Comparison of ENCODE assay signal across 1 cellular context in the genomic region with DNA sequence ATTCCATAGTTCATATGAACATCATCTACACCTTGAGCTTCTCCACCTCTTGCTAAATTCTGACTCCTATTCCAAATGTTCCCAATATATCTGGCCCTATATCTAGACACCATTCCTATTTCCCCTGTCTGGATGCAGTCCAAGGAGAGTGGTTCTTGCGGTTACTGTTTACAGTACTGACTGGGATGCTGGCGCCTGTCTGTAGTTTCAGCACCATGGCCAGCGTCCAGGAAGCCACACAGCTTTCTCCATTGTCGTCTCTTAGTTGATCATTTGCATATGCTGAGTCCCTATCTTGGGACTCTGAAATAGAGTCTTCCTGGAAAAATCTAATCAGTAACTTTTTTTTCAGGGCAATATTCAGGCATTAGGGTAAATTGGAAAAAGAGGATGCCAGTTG.
TF ChIP-seq lines count a peak whose summit lies in the region.

No MANE protein-coding gene starts in this region.

TF ChIP-seq in K562, 482 proteins besides CTCF, POLR2A, EP300 and RAD21 (continues in another document):
- TF ChIP-seq YY1 (IDR thresholded peaks at IDR 0.05; ENCODE audit: borderline replicate concordance in 1 of 3, control insufficient read depth in 1 of 3, extremely low read depth in 1 of 3, insufficient read depth in 3 of 3, insufficient read length in 1 of 3, insufficient replicate concordance in 2 of 3, low read depth in 1 of 3, low read length in 2 of 3) (peak in 1 of 3 experiments; percentile 13), ESRRA (IDR thresholded peaks at IDR 0.05; ENCODE audit: borderline replicate concordance, low read depth) (peak; percentile 68; the same call in 1 of the 2 replicates), XRCC5 (IDR thresholded peaks at IDR 0.05; ENCODE audit: low read depth, low read length) (0 out of 2 replicates have a peak, but pooled peaks have one; percentile 45), MIER1 (IDR thresholded peaks at IDR 0.05; ENCODE audit: low read depth) (peak; percentile 97), BCLAF1 (IDR thresholded peaks at IDR 0.05; ENCODE audit: borderline replicate concordance in 1 of 2, control insufficient read depth in 1 of 2, low read depth in 2 of 2, low read length in 1 of 2) (no peak), ZNF79 (CRISPR knock-in tag; IDR thresholded peaks at IDR 0.05; ENCODE audit: low read depth) (no peak), ZNF311 (CRISPR knock-in tag; IDR thresholded peaks at IDR 0.05) (0 out of 2 replicates have a peak, but pooled peaks have one; percentile 35), SRSF3 (IDR thresholded peaks at IDR 0.05; ENCODE audit: insufficient read depth, low read length) (no peak), ZNF263 (CRISPR knock-in tag; IDR thresholded peaks at IDR 0.05; ENCODE audit: borderline replicate concordance) (peak; percentile 44; the same call in 1 of the 2 replicates), ELF1 (tag; IDR thresholded peaks at IDR 0.05) (peak; percentile 48; the same call in 1 of the 2 replicates), RBM15 (IDR thresholded peaks at IDR 0.05; ENCODE audit: insufficient read depth, low read length) (no peak), HDAC1 (IDR thresholded peaks at IDR 0.05) (no peak), DMBX1 (CRISPR knock-in tag; IDR thresholded peaks at IDR 0.05; ENCODE audit: borderline replicate concordance) (peak; percentile 70; the same call in 1 of the 2 replicates), CBFB (CRISPR knock-in tag; IDR thresholded peaks at IDR 0.05) (0 out of 2 replicates have a peak, but pooled peaks have one; percentile 57), IRF1 (CRISPR knock-in tag; IDR thresholded peaks at IDR 0.05; ENCODE audit: borderline replicate concordance) (no peak), RCOR1 (IDR thresholded peaks at IDR 0.05; ENCODE audit: borderline replicate concordance in 1 of 2, low read depth in 2 of 2, low read length in 2 of 2) (peak in 1 of 2 experiments; percentile 87; a peak in 2 of 4 replicates), ELK3 (CRISPR knock-in tag; IDR thresholded peaks at IDR 0.05) (no peak), CXXC5 (CRISPR knock-in tag; IDR thresholded peaks at IDR 0.05) (peak; percentile 50; the same call in 1 of the 2 replicates), ZNF175 (CRISPR knock-in tag; IDR thresholded peaks at IDR 0.05; ENCODE audit: low read depth) (0 out of 2 replicates have a peak, but pooled peaks have one; percentile 47), CREM (IDR thresholded peaks at IDR 0.05; ENCODE audit: low read depth) (peak; percentile 47), ETS2 (tag; IDR thresholded peaks at IDR 0.05; ENCODE audit: borderline replicate concordance, poor library complexity, severe bottlenecking) (no peak), DDX20 (tag; IDR thresholded peaks at IDR 0.05; ENCODE audit: low read depth) (0 out of 2 replicates have a peak, but pooled peaks have one; percentile 31), RBBP5 (IDR thresholded peaks at IDR 0.05; ENCODE audit: borderline replicate concordance, insufficient read depth, low read length, poor library complexity, severe bottlenecking) (no peak), PRMT5 (CRISPR knock-in tag; IDR thresholded peaks at IDR 0.05) (peak; percentile 50; the same call in 1 of the 2 replicates), ZNF644 (tag; IDR thresholded peaks at IDR 0.05; ENCODE audit: low read depth) (peak; percentile 79), ARID4B (CRISPR knock-in tag; IDR thresholded peaks at IDR 0.05) (peak; percentile 48; the same call in 1 of the 2 replicates), BACH1 (tag; IDR thresholded peaks at IDR 0.05) (peak; percentile 44; the same call in 1 of the 2 replicates), JUND (IDR thresholded peaks at IDR 0.05; ENCODE audit: borderline replicate concordance, low read depth, low read length) (no peak), JUND (tag; IDR thresholded peaks at IDR 0.05; ENCODE audit: borderline replicate concordance, low read depth, low read length) (peak; percentile 40; the same call in 1 of the 3 replicates), ZNF766 (CRISPR knock-in tag; conservative IDR thresholded peaks at IDR 0.05) (peak; percentile 87), ZKSCAN1 (IDR thresholded peaks at IDR 0.05; ENCODE audit: low read depth, low read length) (no peak), NFIC (IDR thresholded peaks at IDR 0.05) (peak; percentile 75), SMAD4 (CRISPR knock-in tag; conservative IDR thresholded peaks at IDR 0.05) (0 out of 2 replicates have a peak, but pooled peaks have one; percentile 49)
- TF ChIP-seq, protein P1, sequence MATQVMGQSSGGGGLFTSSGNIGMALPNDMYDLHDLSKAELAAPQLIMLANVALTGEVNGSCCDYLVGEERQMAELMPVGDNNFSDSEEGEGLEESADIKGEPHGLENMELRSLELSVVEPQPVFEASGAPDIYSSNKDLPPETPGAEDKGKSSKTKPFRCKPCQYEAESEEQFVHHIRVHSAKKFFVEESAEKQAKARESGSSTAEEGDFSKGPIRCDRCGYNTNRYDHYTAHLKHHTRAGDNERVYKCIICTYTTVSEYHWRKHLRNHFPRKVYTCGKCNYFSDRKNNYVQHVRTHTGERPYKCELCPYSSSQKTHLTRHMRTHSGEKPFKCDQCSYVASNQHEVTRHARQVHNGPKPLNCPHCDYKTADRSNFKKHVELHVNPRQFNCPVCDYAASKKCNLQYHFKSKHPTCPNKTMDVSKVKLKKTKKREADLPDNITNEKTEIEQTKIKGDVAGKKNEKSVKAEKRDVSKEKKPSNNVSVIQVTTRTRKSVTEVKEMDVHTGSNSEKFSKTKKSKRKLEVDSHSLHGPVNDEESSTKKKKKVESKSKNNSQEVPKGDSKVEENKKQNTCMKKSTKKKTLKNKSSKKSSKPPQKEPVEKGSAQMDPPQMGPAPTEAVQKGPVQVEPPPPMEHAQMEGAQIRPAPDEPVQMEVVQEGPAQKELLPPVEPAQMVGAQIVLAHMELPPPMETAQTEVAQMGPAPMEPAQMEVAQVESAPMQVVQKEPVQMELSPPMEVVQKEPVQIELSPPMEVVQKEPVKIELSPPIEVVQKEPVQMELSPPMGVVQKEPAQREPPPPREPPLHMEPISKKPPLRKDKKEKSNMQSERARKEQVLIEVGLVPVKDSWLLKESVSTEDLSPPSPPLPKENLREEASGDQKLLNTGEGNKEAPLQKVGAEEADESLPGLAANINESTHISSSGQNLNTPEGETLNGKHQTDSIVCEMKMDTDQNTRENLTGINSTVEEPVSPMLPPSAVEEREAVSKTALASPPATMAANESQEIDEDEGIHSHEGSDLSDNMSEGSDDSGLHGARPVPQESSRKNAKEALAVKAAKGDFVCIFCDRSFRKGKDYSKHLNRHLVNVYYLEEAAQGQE (CRISPR knock-in tag; IDR thresholded peaks at IDR 0.05; ENCODE audit: low read depth) = peak; percentile 99
- TF ChIP-seq, protein P2, sequence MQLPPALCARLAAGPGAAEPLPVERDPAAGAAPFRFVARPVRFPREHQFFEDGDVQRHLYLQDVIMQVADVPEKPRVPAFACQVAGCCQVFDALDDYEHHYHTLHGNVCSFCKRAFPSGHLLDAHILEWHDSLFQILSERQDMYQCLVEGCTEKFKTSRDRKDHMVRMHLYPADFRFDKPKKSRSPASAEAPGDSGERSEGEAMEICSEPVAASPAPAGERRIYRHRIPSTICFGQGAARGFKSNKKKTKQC (CRISPR knock-in tag; IDR thresholded peaks at IDR 0.05) = 0 out of 2 replicates have a peak, but pooled peaks have one; percentile 61
- TF ChIP-seq, protein P3, sequence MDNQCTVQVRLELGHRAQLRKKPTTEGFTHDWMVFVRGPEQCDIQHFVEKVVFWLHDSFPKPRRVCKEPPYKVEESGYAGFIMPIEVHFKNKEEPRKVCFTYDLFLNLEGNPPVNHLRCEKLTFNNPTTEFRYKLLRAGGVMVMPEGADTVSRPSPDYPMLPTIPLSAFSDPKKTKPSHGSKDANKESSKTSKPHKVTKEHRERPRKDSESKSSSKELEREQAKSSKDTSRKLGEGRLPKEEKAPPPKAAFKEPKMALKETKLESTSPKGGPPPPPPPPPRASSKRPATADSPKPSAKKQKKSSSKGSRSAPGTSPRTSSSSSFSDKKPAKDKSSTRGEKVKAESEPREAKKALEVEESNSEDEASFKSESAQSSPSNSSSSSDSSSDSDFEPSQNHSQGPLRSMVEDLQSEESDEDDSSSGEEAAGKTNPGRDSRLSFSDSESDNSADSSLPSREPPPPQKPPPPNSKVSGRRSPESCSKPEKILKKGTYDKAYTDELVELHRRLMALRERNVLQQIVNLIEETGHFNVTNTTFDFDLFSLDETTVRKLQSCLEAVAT (IDR thresholded peaks at IDR 0.05) = peak in 1 of 2 experiments; percentile 77; a peak in 2 of 4 replicates
- TF ChIP-seq, protein P4, sequence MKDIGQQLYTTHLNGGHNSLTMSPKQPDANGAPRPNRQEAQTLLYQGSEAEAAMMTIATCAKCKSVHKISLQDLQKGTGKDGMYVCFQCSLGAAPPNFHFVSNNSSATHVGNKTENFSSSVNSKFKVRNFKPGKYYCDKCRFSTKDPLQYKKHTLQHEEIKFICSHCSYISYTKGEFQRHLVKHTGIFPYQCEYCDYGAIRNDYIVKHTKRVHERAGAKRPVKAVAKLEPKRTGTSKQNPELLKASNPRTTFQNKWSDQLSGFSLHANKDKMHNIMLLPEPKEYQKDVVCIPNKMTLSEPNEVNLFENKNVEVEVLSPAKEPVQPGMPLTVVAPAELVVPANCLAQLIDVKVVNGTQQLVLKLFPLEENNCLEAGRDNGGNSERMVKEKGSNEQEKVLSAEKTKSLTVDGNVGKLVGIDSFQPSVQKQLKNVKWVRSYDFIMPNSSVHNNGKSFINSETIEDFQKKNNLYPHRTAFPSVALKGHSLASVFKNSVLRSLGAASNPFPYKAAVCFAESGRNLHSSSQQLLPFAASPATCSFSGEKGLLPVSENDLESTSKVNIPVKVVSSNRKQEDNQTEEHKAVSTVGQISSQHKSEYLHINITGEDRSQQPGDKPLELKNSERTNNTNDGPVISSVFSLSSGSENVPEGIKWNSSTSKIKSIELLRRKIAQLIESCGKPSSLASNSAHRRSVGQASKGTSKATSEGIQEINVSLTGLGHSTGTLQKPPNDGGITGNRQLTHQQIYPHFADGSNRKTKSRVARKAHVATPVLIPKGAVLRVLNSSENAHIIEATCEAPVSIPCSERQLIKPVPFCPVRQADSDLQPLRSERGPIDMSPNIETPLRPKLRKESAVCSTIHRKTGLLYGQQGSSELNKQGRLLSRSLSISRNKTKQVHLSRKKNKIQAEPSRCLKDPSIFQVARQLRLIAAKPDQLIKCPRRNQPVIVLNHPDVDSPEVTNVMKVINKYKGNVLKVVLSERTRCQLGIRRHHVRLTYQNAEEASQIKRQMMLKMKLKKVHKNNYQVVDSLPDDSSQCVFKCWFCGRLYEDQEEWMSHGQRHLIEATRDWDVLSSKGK (CRISPR knock-in tag; IDR thresholded peaks at IDR 0.05) = 0 out of 2 replicates have a peak, but pooled peaks have one; percentile 11
